In genomic region chr7:41241641-41242040, GRCh38 we compare ENCODE assay signal across 20 cellular contexts.
DNase-seq lines count a peak whose midpoint lies in the region; ATAC-seq and TF ChIP-seq lines count a peak whose summit lies in the region.
"Had no signal": no experiment of that assay in that cellular context is flagged by ENCODE, and none has a peak within 500 bp of the region (broad histone marks: within the 10 kb centered on the region; RNA-seq: fewer than 3 reads in every experiment).

No MANE protein-coding gene starts in this region.

- no peaks in the 10 kb centered on the region for H3K27me3 Mint-ChIP-seq in stimulated activated memory B cell treated with anti-CD40 and anti-IgM and Interleukin-4, amounts not matched to agents 10 μg/mL and 1 μg/mL and 100 μg/mL, for 72 hours
- H3K27me3 Mint-ChIP-seq: CD4-positive, CD25-positive, alpha-beta regulatory T cell had no signal

- H3K4me3 ChIP-seq in choroid plexus epithelial cell (ENCODE audit: low read depth, low read length), result no peak overlapping the region

- H3K4me3 Mint-ChIP-seq in stimulated activated memory B cell treated with anti-CD40 and anti-IgM and Interleukin-4, amounts not matched to agents 10 μg/mL and 1 μg/mL and 100 μg/mL, for 72 hours, result no peak overlapping the region
- H3K4me3 Mint-ChIP-seq: CD4-positive, CD25-positive, alpha-beta regulatory T cell had no signal

- no peak overlapping the region for H3K27ac Mint-ChIP-seq in stimulated activated memory B cell treated with anti-CD40 and anti-IgM and Interleukin-4, amounts not matched to agents 10 μg/mL and 1 μg/mL and 100 μg/mL, for 72 hours
- H3K27ac Mint-ChIP-seq: CD4-positive, CD25-positive, alpha-beta regulatory T cell had no signal

- peak; percentile 6 for TF ChIP-seq CTCF in choroid plexus epithelial cell (conservative IDR thresholded peaks at IDR 0.05; ENCODE audit: low read depth, low read length)

- no peaks in the 10 kb centered on the region for H3K36me3 Mint-ChIP-seq in stimulated activated memory B cell treated with anti-CD40 and anti-IgM and Interleukin-4, amounts not matched to agents 10 μg/mL and 1 μg/mL and 100 μg/mL, for 72 hours
- H3K36me3 Mint-ChIP-seq: CD4-positive, CD25-positive, alpha-beta regulatory T cell had no signal

- intact Hi-C loops in Right ventricle myocardium superior (cut with DNase I), result no loop called here

- DNase-seq in NCI-H82 (lab: John Stamatoyannopoulos, UW), result peak; percentile 2
- DNase-seq in NCI-H82 treated with DMSO at 0.1 percent for 48 hours (lab: John Stamatoyannopoulos, UW; ENCODE audit: unreplicated experiment), result no peak
- peak; percentile 5 for DNase-seq in OCI-M1 (lab: John Stamatoyannopoulos, UW)
- no peak for DNase-seq in choroid plexus epithelial cell (ENCODE audit: low read depth)
- no peak for DNase-seq in Right ventricle myocardium superior
- DNase-seq in stimulated activated CD4-positive, alpha-beta T cell treated with anti-CD3 and anti-CD28 coated beads, Interleukin-4, amount 100 ng/mL, for 4 hours, result no peak
- DNase-seq: BE2C; CD4-positive, CD25-positive, alpha-beta regulatory T cell; COR-L47; DMS79; Karpas-422; NCI-H1048; NCI-H1436; NCI-H1930; NCI-H526; NK-92 treated with Interleukin-12 subunit alpha and Interleukin-12 subunit beta, amount 100 ng/mL, for 24 hours; RPMI8226; SIG-M5 had no signal

- no peaks in the 10 kb centered on the region for H3K4me1 Mint-ChIP-seq in stimulated activated memory B cell treated with anti-CD40 and anti-IgM and Interleukin-4, amounts not matched to agents 10 μg/mL and 1 μg/mL and 100 μg/mL, for 72 hours
- H3K4me1 Mint-ChIP-seq: CD4-positive, CD25-positive, alpha-beta regulatory T cell had no signal

- no peak for ATAC-seq in Right ventricle myocardium superior (ENCODE audit: poor library complexity)
- ATAC-seq in stimulated activated memory B cell treated with anti-CD40 and anti-IgM and Interleukin-4, amounts not matched to agents 10 μg/mL and 1 μg/mL and 100 μg/mL, for 72 hours, result no peak
- no peak for ATAC-seq in GM19328 (IDR thresholded peaks at IDR 0.05; ENCODE audit: unreplicated experiment)

- H3K9me3 Mint-ChIP-seq in stimulated activated memory B cell treated with anti-CD40 and anti-IgM and Interleukin-4, amounts not matched to agents 10 μg/mL and 1 μg/mL and 100 μg/mL, for 72 hours, result no peaks in the 10 kb centered on the region

Comparison
In these comparisons a context has a peak if more than half of its experiments do, and no peak if none do; other contexts are left out.
1. DNase-seq: peak in NCI-H82 (single experiment) and OCI-M1 (single experiment); none in NCI-H82 treated with DMSO at 0.1 percent for 48 hours (single experiment), choroid plexus epithelial cell (single experiment), Right ventricle myocardium superior (single experiment) and stimulated activated CD4-positive, alpha-beta T cell treated with anti-CD3 and anti-CD28 coated beads, Interleukin-4, amount 100 ng/mL, for 4 hours (0 of 2).